ENCODE assay signal across 8 cellular contexts in genomic region chr18:58991127-58991798, GRCh38.
DNase-seq lines count a peak whose midpoint lies in the region; ATAC-seq and TF ChIP-seq lines count a peak whose summit lies in the region.

No MANE protein-coding gene starts in this region.

- peaks cover 0 to 7% of the 10 kb centered on the region in 2 donors for H3K9me3 ChIP-seq in left lung

- intact Hi-C loops in left cardiac atrium (cut with DNase I) (loop anchor here (10.0 kb wide), 2 partner anchors 126 to 206 kb away; partner anchors contain the start of gene ZNF532 (in 1 of the 2)), posterior vena cava (cut with DNase I) (loop anchor here in 1 of 2 donors (10.0 kb wide), 1 partner anchor 54 kb away; no protein-coding TSS in a partner anchor), left lung (cut with DNase I) (no loop called here)

- no peaks in the 10 kb centered on the region for H3K27me3 ChIP-seq in left lung

- no peaks in the 10 kb centered on the region for H3K36me3 ChIP-seq in left lung

- peak overlapping the region in 1 of 2 donors; percentile 70 for H3K27ac ChIP-seq in left lung

- TF ChIP-seq CTCF in left lung (IDR thresholded peaks at IDR 0.05): no peak

- ATAC-seq in GM21390 (IDR thresholded peaks at IDR 0.05; ENCODE audit: unreplicated experiment): peak; percentile 73
- peak; percentile 16 to 43 for ATAC-seq in left cardiac atrium
- no peak for ATAC-seq in left lung

- peaks cover 12 to 15% of the 10 kb centered on the region in 2 donors for H3K4me1 ChIP-seq in left lung

- H3K4me3 ChIP-seq in left lung: no peak overlapping the region

- DNase-seq in Daoy (ENCODE audit: low read depth): peak; percentile 32
- DNase-seq in HT1080 (ENCODE audit: low read depth): peak; percentile 79
- DNase-seq in left cardiac atrium: no peak
- no peak for DNase-seq in posterior vena cava (ENCODE audit: low spot score)
- DNase-seq in activated effector memory CD4-positive, alpha-beta T cell treated with anti-CD3 and anti-CD28 coated beads, Interleukin-2, amount 50 U/mL, for 16 hours: no peak
- DNase-seq in activated gamma-delta T cell treated with Interleukin-2 at 50 U/mL for 16 hours: no peak
- DNase-seq in left lung: no peak

Comparison
In these comparisons a context has a peak if more than half of its experiments do, and no peak if none do; other contexts are left out.
1. DNase-seq: peak in Daoy (single experiment) and HT1080 (single experiment); none in left cardiac atrium (single experiment), posterior vena cava (single experiment), activated effector memory CD4-positive, alpha-beta T cell treated with anti-CD3 and anti-CD28 coated beads, Interleukin-2, amount 50 U/mL, for 16 hours (single experiment), activated gamma-delta T cell treated with Interleukin-2 at 50 U/mL for 16 hours (single experiment) and left lung (0 of 2).
2. intact Hi-C loops: an anchor here in left cardiac atrium (10.0 kb wide); none called in left lung.